Comparison of ENCODE assay signal across 4 cellular contexts in the genomic region with DNA sequence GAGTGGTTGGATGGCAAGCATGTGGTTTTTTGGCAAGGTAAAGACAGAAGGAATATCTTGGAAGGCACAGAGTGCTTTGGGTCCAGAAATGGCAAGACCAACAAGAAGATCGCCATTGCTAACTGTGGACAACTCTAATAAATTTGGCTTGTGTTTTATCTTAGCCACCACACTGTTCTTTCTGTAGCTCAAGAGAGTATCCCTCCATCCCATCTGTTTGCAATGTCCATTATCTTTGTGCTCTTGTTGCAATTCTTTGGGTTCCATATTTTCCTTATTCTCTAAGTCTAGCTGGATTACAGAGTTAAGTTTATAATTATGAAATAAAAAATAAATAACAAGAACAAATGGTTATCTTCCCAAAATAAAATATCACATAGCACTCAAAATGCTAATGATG.
"Had no signal": no experiment of that assay in that cellular context is flagged by ENCODE, and none has a peak within 500 bp of the region (broad histone marks: within the 10 kb centered on the region; RNA-seq: fewer than 3 reads in every experiment).

No MANE protein-coding gene starts in this region.

- H3K27ac ChIP-seq: HL-60 had no signal

- ATAC-seq: HepG2 had no signal

- DNase-seq: IMR-90, KBM-7 had no signal

- FAIRE-seq: HepG2 had no signal
